Comparison of ENCODE assay signal across 21 cellular contexts in genomic region chr5:145711417-145711816, GRCh38.
A peak's percentile ranks its signal among the peaks of the same experiment; 100 is the strongest.
DNase-seq lines count a peak whose midpoint lies in the region; ATAC-seq, FAIRE-seq and TF ChIP-seq lines count a peak whose summit lies in the region.
"Had no signal": no experiment of that assay in that cellular context is flagged by ENCODE, and none has a peak within 500 bp of the region (broad histone marks: within the 10 kb centered on the region; RNA-seq: fewer than 3 reads in every experiment).

No MANE protein-coding gene starts in this region.

- H3K4me3 Mint-ChIP-seq in WTC11, result no peak overlapping the region
- H3K4me3 Mint-ChIP-seq: B cell; CD4-positive, alpha-beta memory T cell had no signal

- POLR2A ChIA-PET in WTC11 (lab: Charles Lee), result no interaction called here

- ATAC-seq in WTC11, result peak; percentile 30; the same call in 1 of the 2 replicates
- ATAC-seq in pancreas, result peak; percentile 45 to 87 (median 62)
- ATAC-seq: A549 had no signal

- TF ChIP-seq CTCF in WTC11 (IDR thresholded peaks at IDR 0.05), result no peak
- TF ChIP-seq CTCF in pancreas (IDR thresholded peaks at IDR 0.05), result no peak
- TF ChIP-seq CTCF in suprapubic skin (IDR thresholded peaks at IDR 0.05), result no peak

- no peaks in the 10 kb centered on the region for H3K36me3 Mint-ChIP-seq in WTC11
- H3K36me3 Mint-ChIP-seq: CD4-positive, alpha-beta memory T cell had no signal

- H3K4me1 ChIP-seq in pancreas (peaks cover 5 to 10% (median 8%) of the 10 kb centered on the region in 3 donors), suprapubic skin (no peaks in the 10 kb centered on the region)
- H3K4me1 ChIP-seq: A549; BLaER1 treated with 17β-estradiol and CSF1 and Interleukin-3, amounts not matched to agents 10 nM and 100 nM; Caco-2 had no signal

- no peak for FAIRE-seq in pancreas (lab: Jason Lieb, UNC)
- FAIRE-seq: A549, D721Med, G401.6, GM12891, GM19239 had no signal

- 49 to 66% methylated on average over 3 of the region's 3 CpGs for WGBS in pancreas, 2 donors
- WGBS in suprapubic skin, result 87% methylated on average over 3 of the region's 3 CpGs

- intact Hi-C loops in pancreas (cut with DNase I), result no loop called here

- H3K9me3 ChIP-seq in pancreas (no peaks in the 10 kb centered on the region), suprapubic skin (no peaks in the 10 kb centered on the region)
- H3K9me3 ChIP-seq: A549; BLaER1 treated with 17β-estradiol and CSF1 and Interleukin-3, amounts not matched to agents 10 nM and 100 nM; Caco-2 had no signal

- H3K4me1 Mint-ChIP-seq in WTC11, result no peaks in the 10 kb centered on the region
- H3K4me1 Mint-ChIP-seq: B cell; CD4-positive, alpha-beta memory T cell had no signal

- DNase-seq in NCI-H2227 treated with DMSO at 0.1 percent for 48 hours (lab: John Stamatoyannopoulos, UW) (peak; percentile 29), NCI-H2227 (lab: John Stamatoyannopoulos, UW; ENCODE audit: unreplicated experiment) (no peak), WTC11 (ENCODE audit: low spot score) (no peak), pancreas (peak in 2 of 6 donors; percentile 35 to 38), suprapubic skin (ENCODE audit: low spot score in 2 of 2) (no peak), NCI-H2196 treated with DMSO at 0.1 percent for 48 hours (lab: John Stamatoyannopoulos, UW; ENCODE audit: unreplicated experiment) (no peak)
- DNase-seq: AML-193; Caco-2; Calu3; CD4-positive, alpha-beta memory T cell; DMS79 treated with DMSO at 0.1 percent for 48 hours; GF-D8 had no signal

- H3K27ac Mint-ChIP-seq in WTC11, result no peak overlapping the region
- H3K27ac Mint-ChIP-seq: B cell; CD4-positive, alpha-beta memory T cell had no signal

- CTCF ChIA-PET in WTC11 (lab: Charles Lee), result no interaction called here

- no peaks in the 10 kb centered on the region for H3K9me3 Mint-ChIP-seq in WTC11
- H3K9me3 Mint-ChIP-seq: CD4-positive, alpha-beta memory T cell had no signal

- no peak for TF ChIP-seq EP300 in suprapubic skin (IDR thresholded peaks at IDR 0.05)

- H3K4me3 ChIP-seq in pancreas (no peak overlapping the region), suprapubic skin (no peak overlapping the region)
- H3K4me3 ChIP-seq: A549; BLaER1 treated with 17β-estradiol and CSF1 and Interleukin-3, amounts not matched to agents 10 nM and 100 nM had no signal

- H3K36me3 ChIP-seq in pancreas, result no peaks in the 10 kb centered on the region
- no peaks in the 10 kb centered on the region for H3K36me3 ChIP-seq in suprapubic skin
- H3K36me3 ChIP-seq: BLaER1 treated with 17β-estradiol and CSF1 and Interleukin-3, amounts not matched to agents 10 nM and 100 nM had no signal

- H3K27me3 ChIP-seq in pancreas (no peaks in the 10 kb centered on the region), suprapubic skin (no peaks in the 10 kb centered on the region)
- H3K27me3 ChIP-seq: BLaER1 treated with 17β-estradiol and CSF1 and Interleukin-3, amounts not matched to agents 10 nM and 100 nM had no signal

- no peaks in the 10 kb centered on the region for H3K27me3 Mint-ChIP-seq in WTC11 (ENCODE audit: low read depth)

- H3K27ac ChIP-seq in pancreas (peak overlapping the region in 1 of 4 donors; percentile 50), suprapubic skin (no peak overlapping the region)
- H3K27ac ChIP-seq: 22Rv1; A549; BLaER1 treated with 17β-estradiol and CSF1 and Interleukin-3, amounts not matched to agents 10 nM and 100 nM; C4-2B had no signal

- no peak for TF ChIP-seq POLR2A in suprapubic skin (IDR thresholded peaks at IDR 0.05)

TF ChIP-seq in WTC11, 78 proteins besides CTCF, POLR2A, EP300 and RAD21:
- no peak for TF ChIP-seq NFATC4 (CRISPR knock-in tag; IDR thresholded peaks at IDR 0.05)
- TF ChIP-seq, protein P1, sequence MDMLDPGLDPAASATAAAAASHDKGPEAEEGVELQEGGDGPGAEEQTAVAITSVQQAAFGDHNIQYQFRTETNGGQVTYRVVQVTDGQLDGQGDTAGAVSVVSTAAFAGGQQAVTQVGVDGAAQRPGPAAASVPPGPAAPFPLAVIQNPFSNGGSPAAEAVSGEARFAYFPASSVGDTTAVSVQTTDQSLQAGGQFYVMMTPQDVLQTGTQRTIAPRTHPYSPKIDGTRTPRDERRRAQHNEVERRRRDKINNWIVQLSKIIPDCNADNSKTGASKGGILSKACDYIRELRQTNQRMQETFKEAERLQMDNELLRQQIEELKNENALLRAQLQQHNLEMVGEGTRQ (CRISPR knock-in tag; IDR thresholded peaks at IDR 0.05), result no peak
- no peak for TF ChIP-seq JAZF1 (CRISPR knock-in tag; IDR thresholded peaks at IDR 0.05)
- TF ChIP-seq NR3C1 (CRISPR knock-in tag; conservative IDR thresholded peaks at IDR 0.05; ENCODE audit: low read depth), result no peak
- TF ChIP-seq MXD4 (CRISPR knock-in tag; IDR thresholded peaks at IDR 0.05; ENCODE audit: borderline replicate concordance), result no peak
- TF ChIP-seq TP53 (CRISPR knock-in tag; IDR thresholded peaks at IDR 0.05), result no peak
- TF ChIP-seq, protein P2, sequence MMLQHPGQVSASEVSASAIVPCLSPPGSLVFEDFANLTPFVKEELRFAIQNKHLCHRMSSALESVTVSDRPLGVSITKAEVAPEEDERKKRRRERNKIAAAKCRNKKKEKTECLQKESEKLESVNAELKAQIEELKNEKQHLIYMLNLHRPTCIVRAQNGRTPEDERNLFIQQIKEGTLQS (CRISPR knock-in tag; conservative IDR thresholded peaks at IDR 0.05), result no peak
- TF ChIP-seq ZMAT4 (CRISPR knock-in tag; IDR thresholded peaks at IDR 0.05), result no peak
- TF ChIP-seq ZNF281 (CRISPR knock-in tag; IDR thresholded peaks at IDR 0.05), result no peak
- no peak for TF ChIP-seq ZNF232 (CRISPR knock-in tag; IDR thresholded peaks at IDR 0.05)
TF ChIP-seq in WTC11: peak in this region for 0.
